ENCODE assay signal across 18 cellular contexts in the genomic region with DNA sequence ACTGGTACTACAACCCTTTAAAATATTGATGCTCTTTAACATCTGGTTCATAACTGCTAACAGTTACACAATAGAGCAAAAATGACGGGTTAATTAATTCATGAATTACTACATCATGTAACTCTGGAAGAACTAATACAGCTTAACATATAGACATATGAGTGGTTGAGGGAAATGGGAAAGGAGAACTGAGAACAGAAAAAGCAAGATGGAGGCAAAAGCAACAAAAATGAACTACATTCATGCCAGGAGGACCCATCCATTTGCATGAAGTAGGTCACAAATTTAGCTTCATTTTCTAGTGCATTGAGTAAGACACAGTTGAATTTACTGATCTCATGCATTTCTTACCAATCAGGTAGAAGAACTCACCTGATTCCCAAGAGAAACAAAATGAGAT.
DNase-seq lines count a peak whose midpoint lies in the region; ATAC-seq lines count a peak whose summit lies in the region.
"Had no signal": no experiment of that assay in that cellular context is flagged by ENCODE, and none has a peak within 500 bp of the region (broad histone marks: within the 10 kb centered on the region; RNA-seq: fewer than 3 reads in every experiment).

No MANE protein-coding gene starts in this region.

- peaks cover 0 to 5% of the 10 kb centered on the region in 2 donors for H3K4me1 Mint-ChIP-seq in stimulated activated naive B cell treated with anti-CD40 and anti-IgM and Interleukin-4, amounts not matched to agents 10 μg/mL and 1 μg/mL and 100 μg/mL, for 72 hours
- H3K4me1 Mint-ChIP-seq: endodermal cell, natural killer cell had no signal

- no peak for DNase-seq in stimulated activated naive B cell treated with anti-CD40 and anti-IgM and Interleukin-4, amounts not matched to agents 10 μg/mL and 1 μg/mL and 100 μg/mL, for 72 hours
- DNase-seq in NCI-H1694 treated with DMSO at 0.1 percent for 48 hours (lab: John Stamatoyannopoulos, UW) = no peak
- no peak for DNase-seq in putamen (ENCODE audit: low spot score)
- DNase-seq in DMS79 treated with DMSO at 0.1 percent for 48 hours (lab: John Stamatoyannopoulos, UW) = no peak
- DNase-seq: activated naive CD4-positive, alpha-beta T cell; BE2C; endodermal cell; hippocampal formation; KBM-7; natural killer cell; NCI-H1105 treated with DMSO at 0.1 percent for 48 hours; NCI-H2171; NCI-H82; stimulated activated CD4-positive, alpha-beta T cell treated with anti-CD3 and anti-CD28 coated beads, Interleukin-4, amount 100 ng/mL, for 4 hours had no signal

- no peaks in the 10 kb centered on the region for H3K36me3 Mint-ChIP-seq in stimulated activated naive B cell treated with anti-CD40 and anti-IgM and Interleukin-4, amounts not matched to agents 10 μg/mL and 1 μg/mL and 100 μg/mL, for 72 hours
- H3K36me3 Mint-ChIP-seq: natural killer cell had no signal

- H3K27ac Mint-ChIP-seq in stimulated activated naive B cell treated with anti-CD40 and anti-IgM and Interleukin-4, amounts not matched to agents 10 μg/mL and 1 μg/mL and 100 μg/mL, for 72 hours = no peak overlapping the region
- H3K27ac Mint-ChIP-seq: endodermal cell, natural killer cell had no signal

- H3K27me3 Mint-ChIP-seq in stimulated activated naive B cell treated with anti-CD40 and anti-IgM and Interleukin-4, amounts not matched to agents 10 μg/mL and 1 μg/mL and 100 μg/mL, for 72 hours = peaks cover 4 to 10% of the 10 kb centered on the region in 2 donors

- H3K4me3 Mint-ChIP-seq in stimulated activated naive B cell treated with anti-CD40 and anti-IgM and Interleukin-4, amounts not matched to agents 10 μg/mL and 1 μg/mL and 100 μg/mL, for 72 hours = no peak overlapping the region
- H3K4me3 Mint-ChIP-seq: endodermal cell, natural killer cell had no signal

- ATAC-seq in GM18868 (IDR thresholded peaks at IDR 0.05; ENCODE audit: unreplicated experiment) (peak; percentile 84), GM21717 (IDR thresholded peaks at IDR 0.05; ENCODE audit: unreplicated experiment) (peak; percentile 75), HG03439 (IDR thresholded peaks at IDR 0.05; ENCODE audit: unreplicated experiment) (peak; percentile 49)
- ATAC-seq in stimulated activated naive B cell treated with anti-CD40 and anti-IgM and Interleukin-4, amounts not matched to agents 10 μg/mL and 1 μg/mL and 100 μg/mL, for 72 hours (replicated peaks) = peak; percentile 50 to 55
- ATAC-seq: HCT116, natural killer cell had no signal

- peaks cover 0 to 4% of the 10 kb centered on the region in 2 donors for H3K9me3 Mint-ChIP-seq in stimulated activated naive B cell treated with anti-CD40 and anti-IgM and Interleukin-4, amounts not matched to agents 10 μg/mL and 1 μg/mL and 100 μg/mL, for 72 hours
